ENCODE assay signal across 8 cellular contexts in the genomic region with DNA sequence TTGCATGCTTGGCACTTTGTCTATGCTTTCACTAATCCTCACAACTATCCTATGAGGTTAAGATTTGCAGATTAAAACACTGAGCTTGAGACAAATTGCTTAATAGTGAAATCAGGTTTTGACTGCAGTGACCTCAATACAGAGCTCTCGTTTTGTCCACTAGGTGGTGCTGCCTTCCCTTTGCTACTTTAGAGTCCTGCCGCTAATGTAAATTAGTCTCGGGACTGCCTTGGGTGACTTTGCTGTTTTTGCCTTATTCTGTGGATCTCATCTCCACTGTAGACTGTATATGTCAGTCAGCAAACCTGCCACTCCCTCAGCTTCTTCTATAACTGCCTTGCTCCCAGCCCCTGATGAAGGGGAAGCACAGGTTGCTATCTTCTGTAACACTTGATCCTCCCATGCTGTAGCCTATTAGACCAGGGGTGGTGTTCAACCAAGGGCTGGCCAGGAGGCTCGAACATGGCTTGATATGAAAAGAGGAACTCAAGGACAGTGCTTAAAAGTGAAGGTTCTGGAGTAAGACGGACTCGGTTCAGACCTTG. TPM values are rescaled to one million over a fixed set of nuclear protein-coding genes. Genes with fewer than 3 reads are reported as not detected.
DNase-seq lines count a peak whose midpoint lies in the region; ATAC-seq, FAIRE-seq and TF ChIP-seq lines count a peak whose summit lies in the region.

No MANE protein-coding gene starts in this region.

- peak overlapping the region; percentile 13; the same call in 1 of the 2 replicates for H3K9ac ChIP-seq in ES-I3 (ENCODE audit: low read depth, low read length)

- H3K4me3 ChIP-seq in aorta (ENCODE audit: low read length in 2 of 2), result peak overlapping the region in 1 of 2 donors; percentile 56

- H3K9me3 ChIP-seq in ES-I3 (ENCODE audit: control insufficient read depth, insufficient read depth, low read length) (no peaks in the 10 kb centered on the region), aorta (ENCODE audit: control insufficient read depth, low read length) (no peaks in the 10 kb centered on the region)

- no peaks in the 10 kb centered on the region for H3K4me1 Mint-ChIP-seq in glutamatergic neuron (ENCODE audit: low read depth, unreplicated experiment)

- H3K27me3 Mint-ChIP-seq in glutamatergic neuron (ENCODE audit: unreplicated experiment), result no peaks in the 10 kb centered on the region

- 0 out of 2 replicates have a peak, but pooled peaks cover 3% of the 10 kb centered on the region for H3K4me1 ChIP-seq in ES-I3 (ENCODE audit: insufficient read depth, low read length)
- peaks cover 0 to 2% of the 10 kb centered on the region in 2 donors for H3K4me1 ChIP-seq in aorta (ENCODE audit: control insufficient read depth in 1 of 2, insufficient read depth in 2 of 2, low read length in 2 of 2)

- FAIRE-seq in RCC 7860 (lab: Jason Lieb, UNC), result peak; percentile 46

- intact Hi-C loops in posterior cingulate gyrus (cut with DNase I) (loop anchor here (1.0 kb wide), 3 partner anchors 16 to 179 kb away; no protein-coding TSS in a partner anchor), aorta (cut with DNase I) (loop anchor here (5.0 to 10.0 kb wide), 2 partner anchors 176 to 363 kb away; no protein-coding TSS in a partner anchor)

- H3K9me3 Mint-ChIP-seq in glutamatergic neuron (ENCODE audit: unreplicated experiment), result no peaks in the 10 kb centered on the region

- H3K4me3 Mint-ChIP-seq in glutamatergic neuron (ENCODE audit: unreplicated experiment), result no peak overlapping the region

- H3K27me3 ChIP-seq in aorta (ENCODE audit: control insufficient read depth in 1 of 2, insufficient read depth in 2 of 2, low read length in 1 of 2), result no peaks in the 10 kb centered on the region

- peak; percentile 85 for ATAC-seq in GM21619 (IDR thresholded peaks at IDR 0.05; ENCODE audit: unreplicated experiment)
- ATAC-seq in aorta (ENCODE audit: low FRiP score), result peak; percentile 90

- H3K36me3 ChIP-seq in ES-I3 (ENCODE audit: insufficient read depth, low read length) (no peaks in the 10 kb centered on the region), aorta (ENCODE audit: control insufficient read depth in 1 of 2, insufficient read depth in 2 of 2, low read length in 1 of 2) (no peaks in the 10 kb centered on the region)

- DNase-seq in HuH-7 (ENCODE audit: low spot score) (peak; percentile 26), RCC 7860 (ENCODE audit: low spot score) (peak; percentile 51), glutamatergic neuron (peak; percentile 69), posterior cingulate gyrus (peak in 9 of 10 donors; percentile 32 to 89 (median 74)), aorta (peak in 1 of 2 donors; percentile 63)
- DNase-seq in activated naive CD4-positive, alpha-beta T cell treated with Interleukin-2 at 50 U/mL for 16 hours, result peak; percentile 42

- no peak overlapping the region for H3K27ac ChIP-seq in aorta (ENCODE audit: low read depth in 1 of 2, low read length in 2 of 2)

- peak; percentile 84 for TF ChIP-seq CTCF in glutamatergic neuron (IDR thresholded peaks at IDR 0.05; ENCODE audit: partially characterized antibody, unreplicated experiment)

- H3K27ac Mint-ChIP-seq in glutamatergic neuron (ENCODE audit: unreplicated experiment), result no peak overlapping the region

- no peaks in the 10 kb centered on the region for H3K36me3 Mint-ChIP-seq in glutamatergic neuron (ENCODE audit: unreplicated experiment)

- WGBS in aorta, 2 donors, result 20 to 34% methylated on average over 6 of the region's 6 CpGs

RNA-seq across cellular contexts. Expression of a gene that starts 26.0 kb away (rescaled TPM):
- total RNA-seq in glutamatergic neuron (ENCODE audit: unreplicated experiment) (not detected), aorta (not detected)
- polyA plus RNA-seq in aorta, result not detected
